12 cellular contexts compared by ENCODE assay signal in genomic region chr9:34653610-34654072, GRCh38. TPM values are rescaled to one million over a fixed set of nuclear protein-coding genes. Genes with fewer than 3 reads are reported as not detected.
DNase-seq lines count a peak whose midpoint lies in the region; ATAC-seq and TF ChIP-seq lines count a peak whose summit lies in the region.
"Had no signal": no experiment of that assay in that cellular context is flagged by ENCODE, and none has a peak within 500 bp of the region (broad histone marks: within the 10 kb centered on the region; RNA-seq: fewer than 3 reads in every experiment).

No MANE protein-coding gene starts in this region.

- no peak for TF ChIP-seq POLR2A in vagina (IDR thresholded peaks at IDR 0.05)

- H3K27ac Mint-ChIP-seq in endodermal cell: no peak overlapping the region
- peak overlapping the region; percentile 98 for H3K27ac Mint-ChIP-seq in nephron progenitor cell

- H3K4me1 Mint-ChIP-seq in endodermal cell (peaks cover 42% of the 10 kb centered on the region), nephron progenitor cell (peaks cover 89% of the 10 kb centered on the region)

- H3K9me3 ChIP-seq in endodermal cell (ENCODE audit: control insufficient read depth, low read length): no peaks in the 10 kb centered on the region
- H3K9me3 ChIP-seq in vagina: no peaks in the 10 kb centered on the region

- H3K36me3 ChIP-seq in endodermal cell (ENCODE audit: control insufficient read depth, insufficient read depth, low read length) (peaks cover 21% of the 10 kb centered on the region), vagina (peaks cover 0 to 11% of the 10 kb centered on the region in 2 donors)

- H3K4me1 ChIP-seq in endodermal cell (ENCODE audit: control insufficient read depth, insufficient read depth, low read length): peaks cover 15% of the 10 kb centered on the region
- H3K4me1 ChIP-seq in vagina: peaks cover 59% of the 10 kb centered on the region

- H3K36me3 Mint-ChIP-seq in endodermal cell (ENCODE audit: low read depth) (peaks cover 15% of the 10 kb centered on the region), nephron progenitor cell (ENCODE audit: low read depth) (peaks cover 13% of the 10 kb centered on the region)

- H3K4me3 Mint-ChIP-seq in endodermal cell: no peak overlapping the region
- peak overlapping the region; percentile 82 for H3K4me3 Mint-ChIP-seq in nephron progenitor cell
- H3K4me3 Mint-ChIP-seq: activated naive CD8-positive, alpha-beta T cell treated with anti-CD3 and anti-CD28 coated beads, Interleukin-2, amount 50 U/mL, for 24 hours had no signal

- intact Hi-C loops in Right ventricle myocardium superior (cut with DNase I): no loop called here
- intact Hi-C loops in Right ventricle myocardium inferior (cut with DNase I): no loop called here
- intact Hi-C loops in vagina (cut with DNase I): no loop called here

- 58 to 68% methylated on average over 2 to 4 of the region's 4 CpGs for WGBS in endodermal cell (ENCODE audit: insufficient coverage in 1 of 2, insufficient read length in 1 of 2), 2 experiments

- no peak overlapping the region for H3K9ac ChIP-seq in endodermal cell (ENCODE audit: extremely low read depth, low read length, poor library complexity, severe bottlenecking)

- ATAC-seq in Right ventricle myocardium superior (ENCODE audit: poor library complexity): peak; percentile 2
- no peak for ATAC-seq in Right ventricle myocardium inferior
- no peak for ATAC-seq in GM21528 (IDR thresholded peaks at IDR 0.05; ENCODE audit: low FRiP score, unreplicated experiment)
- ATAC-seq in HG02763 (IDR thresholded peaks at IDR 0.05; ENCODE audit: unreplicated experiment): no peak
- ATAC-seq in GM21619 (IDR thresholded peaks at IDR 0.05; ENCODE audit: unreplicated experiment): no peak
- ATAC-seq: activated naive CD8-positive, alpha-beta T cell treated with anti-CD3 and anti-CD28 coated beads, Interleukin-2, amount 50 U/mL, for 24 hours had no signal

- H3K27me3 ChIP-seq in endodermal cell (ENCODE audit: control insufficient read depth, insufficient read depth, low read length, poor library complexity, severe bottlenecking) (no peaks in the 10 kb centered on the region), vagina (no peaks in the 10 kb centered on the region)

- H3K27ac ChIP-seq in endodermal cell (ENCODE audit: low read depth, low read length) (peak overlapping the region; percentile 3), vagina (peak overlapping the region; percentile 87)

- no peaks in the 10 kb centered on the region for H3K9me3 Mint-ChIP-seq in endodermal cell
- no peaks in the 10 kb centered on the region for H3K9me3 Mint-ChIP-seq in nephron progenitor cell
- H3K9me3 Mint-ChIP-seq: activated naive CD8-positive, alpha-beta T cell treated with anti-CD3 and anti-CD28 coated beads, Interleukin-2, amount 50 U/mL, for 24 hours had no signal

- peaks cover 3% of the 10 kb centered on the region for H3K27me3 Mint-ChIP-seq in endodermal cell (ENCODE audit: insufficient read depth)
- H3K27me3 Mint-ChIP-seq in nephron progenitor cell (ENCODE audit: low read depth, poor library complexity): peaks cover 4% of the 10 kb centered on the region
- H3K27me3 Mint-ChIP-seq: activated naive CD8-positive, alpha-beta T cell treated with anti-CD3 and anti-CD28 coated beads, Interleukin-2, amount 50 U/mL, for 24 hours had no signal

- H3K4me3 ChIP-seq in endodermal cell (ENCODE audit: low read length): no peak overlapping the region
- H3K4me3 ChIP-seq in vagina: peak overlapping the region; percentile 14 to 37

- TF ChIP-seq CTCF in endodermal cell (conservative IDR thresholded peaks at IDR 0.05): no peak
- no peak for TF ChIP-seq CTCF in nephron progenitor cell (IDR thresholded peaks at IDR 0.05)
- no peak for TF ChIP-seq CTCF in vagina (IDR thresholded peaks at IDR 0.05)

- DNase-seq in Right ventricle myocardium superior: peak; percentile 39
- DNase-seq in Right ventricle myocardium inferior (ENCODE audit: missing footprints): no peak
- DNase-seq in endodermal cell: no peak
- DNase-seq in nephron progenitor cell: peak; percentile 58
- no peak for DNase-seq in vagina (ENCODE audit: extremely low spot score in 2 of 2)
- DNase-seq: activated naive CD8-positive, alpha-beta T cell treated with anti-CD3 and anti-CD28 coated beads, Interleukin-2, amount 50 U/mL, for 24 hours; NCI-H774 had no signal

RNA-seq across cellular contexts. Expression of gene IL11RA, which starts 1.7 kb away (rescaled TPM):
- 48.8 TPM for total RNA-seq in Right ventricle myocardium superior
- total RNA-seq in Right ventricle myocardium inferior: 43.6 TPM
- 10 to 100 TPM in 1 of 2 donors, 1 to 10 TPM in 1; 6.9 to 12.7 TPM for total RNA-seq in endodermal cell
- polyA plus RNA-seq in endodermal cell (2013, experiment 1 of 2): 26.2 TPM
- 23.3 TPM for polyA plus RNA-seq in endodermal cell (2013, experiment 2 of 2)
- total RNA-seq in vagina: 30.7 TPM

RNA-seq across cellular contexts. Expression of gene GALT, which starts 7.2 kb away (rescaled TPM):
- 53.8 TPM for total RNA-seq in Right ventricle myocardium superior
- total RNA-seq in Right ventricle myocardium inferior: 54.1 TPM
- total RNA-seq in endodermal cell: 10 to 100 TPM; 44.3 to 49.3 TPM
- 59.2 TPM for polyA plus RNA-seq in endodermal cell (2013, experiment 1 of 2)
- 44.1 TPM for polyA plus RNA-seq in endodermal cell (2013, experiment 2 of 2)
- total RNA-seq in vagina: 52.5 TPM

RNA-seq across cellular contexts. Expression of gene CCL27, which starts 8.8 kb away (rescaled TPM):
- total RNA-seq in Right ventricle myocardium superior (not detected), Right ventricle myocardium inferior (not detected), endodermal cell (not detected), vagina (not detected)
- 0.53 TPM for polyA plus RNA-seq in endodermal cell (2013, experiment 1 of 2)
- not detected for polyA plus RNA-seq in endodermal cell (2013, experiment 2 of 2)
- total RNA-seq: glomerular endothelial cell had no signal

RNA-seq across cellular contexts. Expression of gene SIGMAR1, which starts 16.1 kb away (rescaled TPM):
- total RNA-seq in Right ventricle myocardium superior: 22.2 TPM
- total RNA-seq in Right ventricle myocardium inferior: 25.6 TPM
- total RNA-seq in endodermal cell: 10 to 100 TPM; 49.1 to 49.4 TPM
- 84.6 TPM for polyA plus RNA-seq in endodermal cell (2013, experiment 1 of 2)
- polyA plus RNA-seq in endodermal cell (2013, experiment 2 of 2): 74.7 TPM
- total RNA-seq in vagina: 79.3 TPM

RNA-seq across cellular contexts. Expression of gene ARID3C, which starts 24.8 kb away (rescaled TPM):
- not detected for total RNA-seq in Right ventricle myocardium superior
- total RNA-seq in Right ventricle myocardium inferior: not detected
- under 1 TPM; 0.31 to 0.80 TPM for total RNA-seq in endodermal cell
- 0.14 TPM for polyA plus RNA-seq in endodermal cell (2013, experiment 1 of 2)
- 0.83 TPM for polyA plus RNA-seq in endodermal cell (2013, experiment 2 of 2)
- total RNA-seq in vagina: not detected
- polyA plus RNA-seq: BJ had no signal

Comparison
In these comparisons a context has a peak if more than half of its experiments do, and no peak if none do; other contexts are left out.
1. DNase-seq: peak in Right ventricle myocardium superior (single experiment) and nephron progenitor cell (single experiment); none in Right ventricle myocardium inferior (single experiment), endodermal cell (single experiment) and vagina (0 of 2).